Comparison of ENCODE assay signal across 13 cellular contexts in the genomic region with DNA sequence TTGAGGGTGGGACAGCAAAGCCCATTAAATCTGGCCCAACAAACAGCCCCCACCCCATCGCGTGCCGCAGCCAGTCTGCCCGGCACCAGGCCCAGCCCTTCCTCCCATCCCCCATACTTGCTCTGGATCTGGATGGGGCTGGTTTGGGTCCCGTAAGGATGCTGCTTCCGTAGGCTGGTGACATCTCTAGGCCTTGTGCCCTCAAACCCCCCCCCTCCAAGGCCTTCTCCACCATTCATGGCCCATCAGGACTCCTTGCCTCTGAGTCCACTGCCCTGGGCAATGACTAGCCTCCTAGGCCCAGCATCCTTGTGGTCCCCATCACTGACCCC. TPM values are rescaled to one million over a fixed set of nuclear protein-coding genes. Genes with fewer than 3 reads are reported as not detected.
DNase-seq lines count a peak whose midpoint lies in the region; ATAC-seq, FAIRE-seq and TF ChIP-seq lines count a peak whose summit lies in the region.
"Had no signal": no experiment of that assay in that cellular context is flagged by ENCODE, and none has a peak within 500 bp of the region (broad histone marks: within the 10 kb centered on the region; RNA-seq: fewer than 3 reads in every experiment).

No MANE protein-coding gene starts in this region.

- peak overlapping the region; percentile 71 for H2AK5ac ChIP-seq in mesenchymal stem cell (ENCODE audit: low read length, severe bottlenecking)

- TF ChIP-seq POLR2A in A549 (IDR thresholded peaks at IDR 0.05; ENCODE audit: low read length): no peak
- TF ChIP-seq POLR2A in HCT116 (IDR thresholded peaks at IDR 0.05; ENCODE audit: borderline replicate concordance, extremely low read depth, insufficient read depth, insufficient read length): no peak

- CTCF ChIA-PET in A549 (lab: Yijun Ruan, JAX): interaction anchor here (0.6 to 2.1 kb wide), 4 partner anchors 45 to 187 kb away, joined by 3 to 21 read pairs (median 4); no protein-coding TSS in a partner anchor
- CTCF ChIA-PET in HCT116 (lab: Charles Lee): no interaction called here

- peaks cover 5 to 30% of the 10 kb centered on the region in 2 experiments; a peak in 3 of 4 replicates for H3K36me3 ChIP-seq in HCT116 (ENCODE audit: control insufficient read depth in 1 of 2, insufficient read depth in 2 of 2, low read length in 2 of 2)
- H3K36me3 ChIP-seq in mesenchymal stem cell (ENCODE audit: control insufficient read depth in 1 of 2, insufficient read depth in 2 of 2, low read depth in 1 of 2, low read length in 2 of 2): peaks cover 3 to 13% of the 10 kb centered on the region in 2 experiments
- H3K36me3 ChIP-seq: heart right ventricle, spleen had no signal

- H2AFZ ChIP-seq in HCT116 (ENCODE audit: low read depth, low read length, poor library complexity, severe bottlenecking) (no peak overlapping the region), mesenchymal stem cell (ENCODE audit: low read depth, low read length) (no peak overlapping the region)

- peak overlapping the region in 1 of 2 experiments; percentile 21 for H3K4ac ChIP-seq in mesenchymal stem cell (ENCODE audit: low read depth in 1 of 2, low read length in 2 of 2)

- H3K9me3 ChIP-seq in A549 (peaks cover 8% of the 10 kb centered on the region; the same call in 2 of the 3 replicates), HCT116 (ENCODE audit: control insufficient read depth in 1 of 2, insufficient read depth in 1 of 2, low read depth in 1 of 2, low read length in 2 of 2) (no peaks in the 10 kb centered on the region), mesenchymal stem cell (ENCODE audit: control insufficient read depth, low read length) (no peaks in the 10 kb centered on the region)
- H3K9me3 ChIP-seq: mucosa of descending colon, spleen had no signal

- H3K18ac ChIP-seq in mesenchymal stem cell (ENCODE audit: low read depth in 1 of 2, low read length in 2 of 2): no peak overlapping the region

- no peaks in the 10 kb centered on the region; the same call in 1 of the 2 replicates for H4K20me1 ChIP-seq in HCT116 (ENCODE audit: insufficient read depth)

- H3K9ac ChIP-seq in HCT116 (ENCODE audit: low read length) (peak overlapping the region; percentile 85), mesenchymal stem cell (ENCODE audit: low read length) (no peak overlapping the region)

- H3K9me2 ChIP-seq in HCT116 (ENCODE audit: insufficient read depth): no peaks in the 10 kb centered on the region

- H2BK12ac ChIP-seq in mesenchymal stem cell (ENCODE audit: low read length in 2 of 2): peak overlapping the region; percentile 22 to 60

- no peak overlapping the region for H3K14ac ChIP-seq in mesenchymal stem cell (ENCODE audit: low read length in 2 of 2)

- H2BK120ac ChIP-seq in mesenchymal stem cell (ENCODE audit: low read depth, low read length): no peak overlapping the region

- peak overlapping the region; percentile 93 for H3K4me2 ChIP-seq in A549
- H3K4me2 ChIP-seq in HCT116 (ENCODE audit: low read length): peak overlapping the region; percentile 100
- H3K4me2 ChIP-seq in mesenchymal stem cell (ENCODE audit: low read length, poor library complexity, severe bottlenecking): no peak overlapping the region

- no TSS peak for BruUV-seq in HCT116 (replicated peaks; lab: Mats Ljungman, UMichigan)

- RAD21 ChIA-PET in HCT116 (lab: Charles Lee; ENCODE audit: low non-redundant PET in 1 of 2, low total read pairs in 2 of 2, uncharacterized antibody in 2 of 2, unreplicated experiment in 2 of 2): no interaction called here

- peaks cover 17% of the 10 kb centered on the region for H3K36me3 Mint-ChIP-seq in activated T-helper 2 cell treated with anti-CD3 and anti-CD28 coated beads, Interferon-gamma antibody, Interleukin-2, Interleukin-4, amounts not matched to agents 10 μg/mL and 5 μg/mL and 100 μg/mL, durations not matched to agents 14 hours and 24 hours and 36 hours (ENCODE audit: low read depth)

- no peaks in the 10 kb centered on the region for H3K9me3 Mint-ChIP-seq in activated T-helper 2 cell treated with anti-CD3 and anti-CD28 coated beads, Interferon-gamma antibody, Interleukin-2, Interleukin-4, amounts not matched to agents 10 μg/mL and 5 μg/mL and 100 μg/mL, durations not matched to agents 14 hours and 24 hours and 36 hours

- peaks cover 39% of the 10 kb centered on the region for H3K79me2 ChIP-seq in HCT116 (ENCODE audit: insufficient read depth, low read length)

- H4K8ac ChIP-seq in mesenchymal stem cell (ENCODE audit: low read length): no peak overlapping the region

- H3K4me1 ChIP-seq in A549 (peaks cover 43% of the 10 kb centered on the region), HCT116 (ENCODE audit: control insufficient read depth in 1 of 2, insufficient read depth in 2 of 2, low read length in 2 of 2) (peaks cover 13 to 32% of the 10 kb centered on the region in 2 experiments; a peak in 3 of 4 replicates), mesenchymal stem cell (ENCODE audit: control insufficient read depth, insufficient read depth, low read depth, low read length) (peaks cover 39% of the 10 kb centered on the region)

- peak overlapping the region; percentile 13 for H3K4me3 Mint-ChIP-seq in activated T-helper 2 cell treated with anti-CD3 and anti-CD28 coated beads, Interferon-gamma antibody, Interleukin-2, Interleukin-4, amounts not matched to agents 10 μg/mL and 5 μg/mL and 100 μg/mL, durations not matched to agents 14 hours and 24 hours and 36 hours (ENCODE audit: low read depth)

- peaks cover 15% of the 10 kb centered on the region for H3K79me1 ChIP-seq in mesenchymal stem cell (replicated peaks; ENCODE audit: low read length, poor library complexity, severe bottlenecking)

- TF ChIP-seq CTCF in A549 (IDR thresholded peaks at IDR 0.05) (no peak), HCT116 (IDR thresholded peaks at IDR 0.05 in 2 of 3, conservative IDR thresholded peaks at IDR 0.05 in 1 of 3; ENCODE audit: borderline replicate concordance in 1 of 3, insufficient read depth in 1 of 3, low read depth in 2 of 3, low read length in 2 of 3) (no peak)

- no peak overlapping the region for H3K23ac ChIP-seq in mesenchymal stem cell (ENCODE audit: low read length in 2 of 2)

- 98% methylated on average over 6 of the region's 6 CpGs for WGBS in A549 (ENCODE audit: missing lambda C conversion rate)
- 89% methylated on average over 6 of the region's 6 CpGs for WGBS in mesenchymal stem cell

- POLR2A ChIA-PET in A549 (lab: Yijun Ruan, JAX): interaction anchor here (1.1 to 1.7 kb wide), 3 partner anchors 10 to 44 kb away, joined by 4 read pairs; no protein-coding TSS in a partner anchor
- POLR2A ChIA-PET in HCT116 (lab: Charles Lee): no interaction called here

- TF ChIP-seq EP300 in A549 (IDR thresholded peaks at IDR 0.05): no peak

- intact Hi-C loops in HCT116 (cut with micrococcal nuclease): no loop called here
- intact Hi-C loops in activated T-helper 2 cell treated with anti-CD3 and anti-CD28 coated beads, Interferon-gamma antibody, Interleukin-2, Interleukin-4, amounts not matched to agents 10 μg/mL and 5 μg/mL and 100 μg/mL, durations not matched to agents 14 hours and 24 hours and 36 hours (cut with micrococcal nuclease): no loop called here

- peak overlapping the region; percentile 31 for H4K91ac ChIP-seq in mesenchymal stem cell (ENCODE audit: low read length)

- FAIRE-seq in A549 (lab: Jason Lieb, UNC): no peak
- FAIRE-seq: TTC549 had no signal

- H2BK15ac ChIP-seq in mesenchymal stem cell (ENCODE audit: low read depth, poor library complexity, severe bottlenecking): peak overlapping the region; percentile 77

- H2BK5ac ChIP-seq in mesenchymal stem cell (ENCODE audit: low read depth, low read length, poor library complexity, severe bottlenecking): no peak overlapping the region

- no peak for ATAC-seq in A549
- no peak for ATAC-seq in HCT116

- no peak for DNase-seq in A549 (ENCODE audit: low read depth in 1 of 2, low spot score in 1 of 2)
- DNase-seq in HCT116 (ENCODE audit: low read depth, low spot score): no peak
- DNase-seq in activated T-helper 2 cell treated with anti-CD3 and anti-CD28 coated beads, Interferon-gamma antibody, Interleukin-2, Interleukin-4, amounts not matched to agents 10 μg/mL and 5 μg/mL and 100 μg/mL, durations not matched to agents 14 hours and 24 hours and 36 hours (ENCODE audit: low spot score): no peak
- DNase-seq in mesenchymal stem cell: no peak
- no peak for DNase-seq in SHP77 (lab: John Stamatoyannopoulos, UW)
- no peak for DNase-seq in LoVo (ENCODE audit: low spot score)
- DNase-seq in DMS 273 (lab: John Stamatoyannopoulos, UW; ENCODE audit: unreplicated experiment): no peak
- DNase-seq in OCI-M1 (lab: John Stamatoyannopoulos, UW): no peak
- DNase-seq: activated effector memory CD4-positive, alpha-beta T cell treated with Interleukin-2 at 50 U/mL for 16 hours; spleen had no signal

- TF ChIP-seq RAD21 in A549 (conservative IDR thresholded peaks at IDR 0.05 in 1 of 2, IDR thresholded peaks at IDR 0.05 in 1 of 2) (no peak), HCT116 (IDR thresholded peaks at IDR 0.05; ENCODE audit: low read depth) (no peak)

- H3K27ac Mint-ChIP-seq in activated T-helper 2 cell treated with anti-CD3 and anti-CD28 coated beads, Interferon-gamma antibody, Interleukin-2, Interleukin-4, amounts not matched to agents 10 μg/mL and 5 μg/mL and 100 μg/mL, durations not matched to agents 14 hours and 24 hours and 36 hours: no peak overlapping the region

- peaks cover 25% of the 10 kb centered on the region for H3K4me1 Mint-ChIP-seq in activated T-helper 2 cell treated with anti-CD3 and anti-CD28 coated beads, Interferon-gamma antibody, Interleukin-2, Interleukin-4, amounts not matched to agents 10 μg/mL and 5 μg/mL and 100 μg/mL, durations not matched to agents 14 hours and 24 hours and 36 hours (ENCODE audit: low read depth)

- peaks cover 8% of the 10 kb centered on the region for H3K27me3 Mint-ChIP-seq in activated T-helper 2 cell treated with anti-CD3 and anti-CD28 coated beads, Interferon-gamma antibody, Interleukin-2, Interleukin-4, amounts not matched to agents 10 μg/mL and 5 μg/mL and 100 μg/mL, durations not matched to agents 14 hours and 24 hours and 36 hours (ENCODE audit: low read depth)

- H3K27ac ChIP-seq in A549 (peak overlapping the region; percentile 90 to 98), HCT116 (ENCODE audit: low read depth, low read length) (peak overlapping the region; percentile 78), mesenchymal stem cell (ENCODE audit: low read length, poor library complexity, severe bottlenecking) (no peak overlapping the region)

- H3K4me3 ChIP-seq in A549 (peak overlapping the region; percentile 69; the same call in 2 of the 3 replicates), HCT116 (replicated peaks in 1 of 2; ENCODE audit: low read depth in 1 of 2, low read length in 2 of 2) (peak overlapping the region; percentile 83 to 84), mesenchymal stem cell (ENCODE audit: insufficient read depth in 1 of 2, low read depth in 1 of 2, low read length in 2 of 2) (no peak overlapping the region)
- H3K4me3 ChIP-seq: mucosa of descending colon had no signal

- no peaks in the 10 kb centered on the region for H3K27me3 ChIP-seq in HCT116 (ENCODE audit: insufficient read depth, low read length)
- no peaks in the 10 kb centered on the region for H3K27me3 ChIP-seq in mesenchymal stem cell (ENCODE audit: control insufficient read depth in 1 of 2, insufficient read depth in 1 of 2, low read length in 2 of 2)

RNA-seq across cellular contexts. Expression of gene FAM83G, which starts 0.8 kb away (rescaled TPM):
- polyA plus RNA-seq in A549 (2011; rRNA removed): 11.0 and 12.8 TPM in 2 replicates
- polyA plus RNA-seq in A549 (2012; cell fraction: cytosol; rRNA removed): 11.1 and 15.8 TPM in 2 replicates
- 38.5 and 42.5 TPM in 2 replicates for polyA plus RNA-seq in A549 (2012; cell fraction: nucleus; rRNA removed)
- 19.8 to 22.0 TPM (median 20.5 TPM) in 3 replicates for polyA plus RNA-seq in A549 (2017; fragmentation: RNase III; extraction: RNeasy Plus Mini Kit Qiagen cat#74134 plus additional on column Dnase treatment)
- polyA minus RNA-seq in A549 (2011; rRNA and poly(A)+ RNA removed): 18.1 and 22.7 TPM in 2 replicates
- 33.9 TPM for total RNA-seq in HCT116 (2021; ENCODE audit: unreplicated experiment)
- polyA plus RNA-seq in HCT116 (2012): 25.6 and 25.9 TPM in 2 replicates
- 14.0 and 15.3 TPM in 2 replicates for total RNA-seq in activated T-helper 2 cell treated with anti-CD3 and anti-CD28 coated beads, Interferon-gamma antibody, Interleukin-2, Interleukin-4, amounts not matched to agents 10 μg/mL and 5 μg/mL and 100 μg/mL, durations not matched to agents 14 hours and 24 hours and 36 hours
- polyA plus RNA-seq in mesenchymal stem cell (2013, experiment 1 of 2): 2.9 TPM
- polyA plus RNA-seq in mesenchymal stem cell (2013, experiment 2 of 2): 2.8 TPM

RNA-seq across cellular contexts. Expression of gene GRAP, which starts 41.3 kb away (rescaled TPM):
- polyA plus RNA-seq in A549 (2011; rRNA removed) (0.19 and 0.25 TPM in 2 replicates), A549 (2017; fragmentation: RNase III; extraction: RNeasy Plus Mini Kit Qiagen cat#74134 plus additional on column Dnase treatment) (0.17 to 0.31 TPM (median 0.19 TPM) in 3 replicates)
- polyA plus RNA-seq in A549 (2012; cell fraction: cytosol; rRNA removed): 0.15 and 0.19 TPM in 2 replicates
- 0.43 and 0.60 TPM in 2 replicates for polyA plus RNA-seq in A549 (2012; cell fraction: nucleus; rRNA removed)
- 0.08 and 0.24 TPM in 2 replicates for polyA minus RNA-seq in A549 (2011; rRNA and poly(A)+ RNA removed)
- 0.27 TPM for total RNA-seq in HCT116 (2021; ENCODE audit: unreplicated experiment)
- polyA plus RNA-seq in HCT116 (2012): 0.02 and 0.10 TPM in 2 replicates
- total RNA-seq in activated T-helper 2 cell treated with anti-CD3 and anti-CD28 coated beads, Interferon-gamma antibody, Interleukin-2, Interleukin-4, amounts not matched to agents 10 μg/mL and 5 μg/mL and 100 μg/mL, durations not matched to agents 14 hours and 24 hours and 36 hours: 9.4 and 10.9 TPM in 2 replicates
- 0.12 TPM for polyA plus RNA-seq in mesenchymal stem cell (2013, experiment 1 of 2)
- polyA plus RNA-seq in mesenchymal stem cell (2013, experiment 2 of 2): 0.08 TPM

RNA-seq across cellular contexts. Expression of gene SLC5A10, which starts 53.4 kb away (rescaled TPM):
- polyA plus RNA-seq in A549 (2011; rRNA removed) (0.26 and 0.28 TPM in 2 replicates), A549 (2017; fragmentation: RNase III; extraction: RNeasy Plus Mini Kit Qiagen cat#74134 plus additional on column Dnase treatment) (0.07 to 0.22 TPM (median 0.15 TPM) in 3 replicates)
- polyA plus RNA-seq in A549 (2012; cell fraction: cytosol; rRNA removed): 0.07 and 0.19 TPM in 2 replicates
- polyA plus RNA-seq in A549 (2012; cell fraction: nucleus; rRNA removed): 0.23 and 0.32 TPM in 2 replicates
- polyA minus RNA-seq in A549 (2011; rRNA and poly(A)+ RNA removed): 0.15 and 0.54 TPM in 2 replicates
- total RNA-seq in HCT116 (2021; ENCODE audit: unreplicated experiment): not detected
- 0.09 TPM in 1 of 2 replicates, not detected in the other for polyA plus RNA-seq in HCT116 (2012)
- total RNA-seq in activated T-helper 2 cell treated with anti-CD3 and anti-CD28 coated beads, Interferon-gamma antibody, Interleukin-2, Interleukin-4, amounts not matched to agents 10 μg/mL and 5 μg/mL and 100 μg/mL, durations not matched to agents 14 hours and 24 hours and 36 hours: not detected in 2 replicates
- polyA plus RNA-seq in mesenchymal stem cell (2013, experiment 1 of 2): 0.03 TPM
- not detected for polyA plus RNA-seq in mesenchymal stem cell (2013, experiment 2 of 2)

Comparison
In these comparisons a context has a peak if more than half of its experiments do, and no peak if none do; other contexts are left out.
1. H3K4me3 ChIP-seq: peak in A549 (single experiment) and HCT116 (2 of 2); none in mesenchymal stem cell (0 of 2).